ENCODE assay signal across 19 cellular contexts in the genomic region with DNA sequence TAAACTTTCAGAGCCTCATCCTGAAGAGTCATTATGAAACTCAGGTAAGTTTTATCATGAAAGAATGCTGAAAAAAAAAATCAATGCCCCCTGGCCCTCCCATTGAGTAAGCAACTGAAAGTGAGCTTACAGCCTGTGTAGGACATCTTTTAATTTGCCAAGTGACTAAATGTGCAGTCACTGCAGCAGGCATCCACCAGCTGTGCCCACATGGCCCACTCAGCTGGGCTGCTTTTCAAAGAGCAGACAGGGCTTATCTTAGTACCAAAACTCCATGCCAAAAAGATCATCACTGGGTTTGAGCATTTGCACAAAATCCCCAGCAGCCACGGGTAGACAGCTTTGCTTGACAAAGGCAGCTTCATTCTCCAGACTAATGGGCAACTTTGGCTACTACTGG.
DNase-seq lines count a peak whose midpoint lies in the region; ATAC-seq and TF ChIP-seq lines count a peak whose summit lies in the region.
"Had no signal": no experiment of that assay in that cellular context is flagged by ENCODE, and none has a peak within 500 bp of the region (broad histone marks: within the 10 kb centered on the region; RNA-seq: fewer than 3 reads in every experiment).

No MANE protein-coding gene starts in this region.

- H3K9ac ChIP-seq in SK-N-SH (no peak overlapping the region), H9 (ENCODE audit: extremely low read depth, insufficient read length, low read length) (no peak overlapping the region), smooth muscle cell (ENCODE audit: low read depth) (no peak overlapping the region)

- H3K79me1 ChIP-seq in H9 (ENCODE audit: insufficient read depth, low read depth, low read length, poor library complexity, severe bottlenecking) = no peaks in the 10 kb centered on the region

- no peak overlapping the region for H2AK5ac ChIP-seq in H9 (ENCODE audit: insufficient read length, low read length)

- H3K4me1 ChIP-seq in SK-N-SH (ENCODE audit: control insufficient read depth in 1 of 2, insufficient read depth in 2 of 2, low read depth in 1 of 2, low read length in 1 of 2) (peaks cover 0 to 5% of the 10 kb centered on the region in 2 experiments; a peak in 1 of 4 replicates), H9 (ENCODE audit: insufficient read depth, low read length) (no peaks in the 10 kb centered on the region), smooth muscle cell (ENCODE audit: low read depth) (no peaks in the 10 kb centered on the region)

- no peaks in the 10 kb centered on the region for H3K9me2 ChIP-seq in SK-N-SH

- no peak overlapping the region for H3K4ac ChIP-seq in H9 (ENCODE audit: low read depth, low read length)

- no peaks in the 10 kb centered on the region for H3K23me2 ChIP-seq in H9 (ENCODE audit: insufficient read length, low read depth, low read length, poor library complexity, severe bottlenecking)

- H3K9me3 ChIP-seq in SK-N-SH = peaks cover 14% of the 10 kb centered on the region; the same call in 1 of the 2 replicates
- peaks cover 12% of the 10 kb centered on the region for H3K9me3 ChIP-seq in H9 (ENCODE audit: control insufficient read depth, low read depth, low read length)
- peaks cover 16% of the 10 kb centered on the region for H3K9me3 ChIP-seq in smooth muscle cell (replicated peaks; ENCODE audit: low read depth)

- H3K27ac Mint-ChIP-seq in H9 = no peak overlapping the region
- H3K27ac Mint-ChIP-seq: HFFc6 had no signal

- H3K4me2 ChIP-seq in SK-N-SH (no peak overlapping the region), H9 (ENCODE audit: insufficient read depth, insufficient read length, low read length) (no peak overlapping the region), smooth muscle cell (no peak overlapping the region)

- H2AFZ ChIP-seq in SK-N-SH (ENCODE audit: low read depth) = no peak overlapping the region
- H2AFZ ChIP-seq in H9 (ENCODE audit: low read length) = no peak overlapping the region
- H2AFZ ChIP-seq in smooth muscle cell (ENCODE audit: low read depth) = no peak overlapping the region

- TF ChIP-seq RAD21 in SK-N-SH (IDR thresholded peaks at IDR 0.05; ENCODE audit: low read length) = no peak

- peaks cover 6 to 13% (median 9%) of the 10 kb centered on the region in 3 experiments; a peak in 5 of 7 replicates for H3K36me3 Mint-ChIP-seq in H9 (ENCODE audit: insufficient read depth in 1 of 3, low read depth in 3 of 3)

- ATAC-seq in SK-N-SH treated with all-trans-retinoic acid at 6 μM for 48 hours = no peak
- ATAC-seq in GM18502 (IDR thresholded peaks at IDR 0.05; ENCODE audit: poor library complexity, unreplicated experiment) = no peak
- no peak for ATAC-seq in HG03196 (IDR thresholded peaks at IDR 0.05; ENCODE audit: unreplicated experiment)

- no peak overlapping the region for H2BK120ac ChIP-seq in H9 (ENCODE audit: low read depth, low read length, poor library complexity, severe bottlenecking)

- no peak for TF ChIP-seq CTCF in SK-N-SH (IDR thresholded peaks at IDR 0.05)
- no peak for TF ChIP-seq CTCF in foreskin fibroblast (IDR thresholded peaks at IDR 0.05; ENCODE audit: low read depth, low read length)
- TF ChIP-seq CTCF in H9 (conservative IDR thresholded peaks at IDR 0.05) = no peak
- TF ChIP-seq CTCF in smooth muscle cell (IDR thresholded peaks at IDR 0.05; ENCODE audit: borderline replicate concordance, insufficient read depth, poor library complexity, severe bottlenecking) = no peak

- no peak overlapping the region for H3K4me3 Mint-ChIP-seq in H9
- H3K4me3 Mint-ChIP-seq: HFFc6 had no signal

- no peak overlapping the region for H3K56ac ChIP-seq in H9 (ENCODE audit: insufficient read length, low read depth, low read length)

- 14% methylated on average over 1 of the region's 1 CpG for WGBS in SK-N-SH (ENCODE audit: low lambda C conversion rate)
- WGBS in H9 (ENCODE audit: extremely low coverage, insufficient read length, low lambda C conversion rate) = no CpG with 5 or more reads among the region's 1 CpG
- 83% methylated on average over 1 of the region's 1 CpG for WGBS in smooth muscle cell (ENCODE audit: low lambda C conversion rate)

- H3K23ac ChIP-seq in H9 (ENCODE audit: insufficient read length, low read depth, low read length) = no peak overlapping the region

- H2BK20ac ChIP-seq in H9 (ENCODE audit: low read depth, low read length, poor library complexity, severe bottlenecking) = no peak overlapping the region

- no peak overlapping the region for H3K27ac ChIP-seq in SK-N-SH (ENCODE audit: low read depth in 2 of 2, low read length in 1 of 2)
- no peak overlapping the region for H3K27ac ChIP-seq in H9 (ENCODE audit: insufficient read length, low read depth, low read length)
- no peak overlapping the region for H3K27ac ChIP-seq in smooth muscle cell (ENCODE audit: low read depth)
- H3K27ac ChIP-seq: 22Rv1 had no signal

- no peak overlapping the region for H3K14ac ChIP-seq in H9 (ENCODE audit: insufficient read depth, low read length)

- no peaks in the 10 kb centered on the region for H3K27me3 Mint-ChIP-seq in H9 (ENCODE audit: low read depth)

- CTCF ChIA-PET in SK-N-SH (lab: Yijun Ruan, JAX) = no interaction called here

- H4K91ac ChIP-seq in H9 (ENCODE audit: insufficient read length, low read depth, low read length) = no peak overlapping the region

- POLR2A ChIA-PET in SK-N-SH (lab: Yijun Ruan, JAX) = no interaction called here

- no peaks in the 10 kb centered on the region for H3F3A ChIP-seq in SK-N-SH (replicated peaks; ENCODE audit: insufficient read depth)
- H3F3A ChIP-seq in smooth muscle cell (ENCODE audit: low read depth) = no peaks in the 10 kb centered on the region

- no peak overlapping the region for H4K5ac ChIP-seq in H9 (ENCODE audit: insufficient read length, low read depth, low read length)

- H4K20me1 ChIP-seq in SK-N-SH (ENCODE audit: insufficient read depth) (no peaks in the 10 kb centered on the region), H9 (ENCODE audit: control insufficient read depth, insufficient read depth, insufficient read length) (no peaks in the 10 kb centered on the region), smooth muscle cell (ENCODE audit: low read depth) (no peaks in the 10 kb centered on the region)

- no peak overlapping the region for H2BK15ac ChIP-seq in H9 (ENCODE audit: low read depth, low read length)

- no peaks in the 10 kb centered on the region for H3K4me1 Mint-ChIP-seq in H9

- TF ChIP-seq EP300 in SK-N-SH (IDR thresholded peaks at IDR 0.05; ENCODE audit: borderline replicate concordance in 1 of 2, low read depth in 1 of 2, low read length in 1 of 2) = no peak

- H3T11ph ChIP-seq in H9 (ENCODE audit: low read length) = no peak overlapping the region

- H3K18ac ChIP-seq in H9 (ENCODE audit: insufficient read length, low read depth, low read length) = no peak overlapping the region

- no peak overlapping the region for H2BK12ac ChIP-seq in H9 (ENCODE audit: insufficient read length, low read depth, low read length)

- H3K79me2 ChIP-seq in SK-N-SH (ENCODE audit: insufficient read depth) (no peaks in the 10 kb centered on the region), H9 (ENCODE audit: insufficient read depth, low read length) (no peaks in the 10 kb centered on the region; the same call in 1 of the 2 replicates), smooth muscle cell (ENCODE audit: low read depth) (no peaks in the 10 kb centered on the region)

- H2BK5ac ChIP-seq in H9 (ENCODE audit: insufficient read length, low read length) = no peak overlapping the region

- H3K9me3 Mint-ChIP-seq in H9 = peaks cover 3 to 19% of the 10 kb centered on the region in 2 experiments; a peak in 3 of 5 replicates

- H3K36me3 ChIP-seq in SK-N-SH (replicated peaks in 1 of 2; ENCODE audit: control insufficient read depth in 1 of 2, insufficient read depth in 2 of 2, low read length in 1 of 2) (no peaks in the 10 kb centered on the region), smooth muscle cell (ENCODE audit: low read depth) (no peaks in the 10 kb centered on the region)

- H3K4me3 ChIP-seq in SK-N-SH (ENCODE audit: low read depth in 2 of 2, low read length in 1 of 2) = no peak overlapping the region
- no peak overlapping the region for H3K4me3 ChIP-seq in foreskin fibroblast (ENCODE audit: low read depth in 1 of 2, low read length in 2 of 2)
- no peak overlapping the region for H3K4me3 ChIP-seq in smooth muscle cell

- no peaks in the 10 kb centered on the region for H3K27me3 ChIP-seq in SK-N-SH (ENCODE audit: insufficient read depth)
- H3K27me3 ChIP-seq in H9 (ENCODE audit: insufficient read depth, low read length) = no peaks in the 10 kb centered on the region
- no peaks in the 10 kb centered on the region for H3K27me3 ChIP-seq in smooth muscle cell (ENCODE audit: low read depth)

- H4K8ac ChIP-seq in H9 (replicated peaks; ENCODE audit: insufficient read length, low read depth, low read length) = no peak overlapping the region

- DNase-seq in SK-N-SH (no peak), RPMI7951 (ENCODE audit: low read depth) (peak; percentile 83), foreskin fibroblast (peak; percentile 65 to 66), H9 (no peak), smooth muscle cell (lab: John Stamatoyannopoulos, UW; ENCODE audit: unreplicated experiment) (no peak)
- DNase-seq: C1 segment of cervical spinal cord, DND-41, GOT3, HFFc6, KG1, NCI-H1417 treated with DMSO at 0.1 percent for 48 hours, NCI-H1930, NCI-H2171, NCI-H446, NCI-H774 had no signal

TF ChIP-seq in SK-N-SH, 30 proteins besides CTCF, POLR2A, EP300 and RAD21:
- TF ChIP-seq FOXM1 (IDR thresholded peaks at IDR 0.05; ENCODE audit: low read depth) = no peak
- TF ChIP-seq TCF12 (IDR thresholded peaks at IDR 0.05) = peak; percentile 42; the same call in 1 of the 2 replicates

TF ChIP-seq in SK-N-SH treated with all-trans-retinoic acid at 6 μM for 48 hours, 23 proteins besides CTCF, POLR2A, EP300 and RAD21 (continues in another document):
- no peak for TF ChIP-seq GLIS3 (CRISPR knock-in tag; IDR thresholded peaks at IDR 0.05)
- TF ChIP-seq TCF4 (CRISPR knock-in tag; IDR thresholded peaks at IDR 0.05; ENCODE audit: borderline replicate concordance) = no peak
- TF ChIP-seq ZNF8 (CRISPR knock-in tag; IDR thresholded peaks at IDR 0.05) = no peak
- TF ChIP-seq SNAI2 (CRISPR knock-in tag; IDR thresholded peaks at IDR 0.05) = no peak
- TF ChIP-seq ARNTL (CRISPR knock-in tag; IDR thresholded peaks at IDR 0.05; ENCODE audit: borderline replicate concordance, low read depth) = no peak
- no peak for TF ChIP-seq ESRRG (CRISPR knock-in tag; IDR thresholded peaks at IDR 0.05)
- TF ChIP-seq PPARA (CRISPR knock-in tag; IDR thresholded peaks at IDR 0.05; ENCODE audit: borderline replicate concordance) = no peak
- TF ChIP-seq ZNF70 (CRISPR knock-in tag; IDR thresholded peaks at IDR 0.05) = no peak
- no peak for TF ChIP-seq CSDC2 (CRISPR knock-in tag; IDR thresholded peaks at IDR 0.05)
- no peak for TF ChIP-seq BACH2 (CRISPR knock-in tag; IDR thresholded peaks at IDR 0.05; ENCODE audit: borderline replicate concordance)

Comparison
In these comparisons a context has a peak if more than half of its experiments do, and no peak if none do; other contexts are left out.
1. DNase-seq: peak in RPMI7951 (single experiment) and foreskin fibroblast (2 of 2); none in SK-N-SH (single experiment), H9 (single experiment) and smooth muscle cell (single experiment).